In the genomic region with DNA sequence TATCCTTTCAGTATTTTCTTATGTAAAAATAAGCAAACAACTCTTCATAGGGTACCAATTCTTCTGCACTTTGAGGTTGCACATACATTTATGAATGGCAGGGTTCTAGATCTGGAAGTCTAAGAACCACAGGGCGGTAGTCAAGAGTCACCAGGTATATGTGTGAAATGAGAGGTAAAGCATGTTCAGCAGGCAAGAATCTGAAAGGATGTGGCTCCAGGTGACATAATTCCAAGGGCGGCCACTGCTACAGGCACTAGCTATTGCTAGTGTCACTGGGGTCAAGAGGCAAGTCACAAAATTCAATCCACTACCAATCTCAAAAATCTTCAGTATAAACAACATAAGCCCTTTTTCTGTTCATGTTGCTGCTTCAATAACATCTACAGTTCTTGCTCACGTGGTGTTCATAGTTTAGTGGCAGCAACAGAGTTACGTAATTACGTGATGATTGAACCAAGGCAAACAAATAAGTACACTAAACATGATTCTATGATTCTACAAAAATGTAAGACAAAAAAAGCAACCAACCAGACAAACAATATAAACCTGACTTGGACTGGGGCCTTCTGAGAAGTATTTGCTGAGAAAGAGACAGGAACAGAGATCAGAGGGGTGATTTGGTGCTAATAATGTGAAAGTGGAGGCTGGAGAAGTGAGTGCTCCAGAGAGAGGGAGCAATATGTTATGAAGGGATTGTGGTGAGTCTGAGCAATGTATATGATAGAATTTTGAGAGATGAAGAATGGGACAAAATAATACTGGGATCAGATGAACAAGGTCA, we compare ENCODE assay signal across 21 cellular contexts.
"Had no signal": no experiment of that assay in that cellular context is flagged by ENCODE, and none has a peak within 500 bp of the region (broad histone marks: within the 10 kb centered on the region; RNA-seq: fewer than 3 reads in every experiment).

No MANE protein-coding gene starts in this region.

- H3K27me3 ChIP-seq: esophagus squamous epithelium, gastroesophageal sphincter, neutrophil, right atrium auricular region, sigmoid colon, stomach, transverse colon had no signal

- H3K4me3 ChIP-seq: esophagus squamous epithelium, gastroesophageal sphincter, right atrium auricular region, sigmoid colon, skin epidermis, stomach, thoracic aorta, transverse colon had no signal

- ATAC-seq: gastroesophageal sphincter; left lobe of liver; naive thymus-derived CD4-positive, alpha-beta T cell had no signal

- H3K36me3 ChIP-seq: esophagus squamous epithelium, gastroesophageal sphincter, neutrophil, right atrium auricular region, sigmoid colon, stomach, thoracic aorta, transverse colon had no signal

- FAIRE-seq: endometrium had no signal

- DNase-seq: effector memory CD4-positive, alpha-beta T cell; esophagus squamous epithelium; foreskin fibroblast; glutamatergic neuron; islet precursor cell; mammary epithelial cell; naive thymus-derived CD4-positive, alpha-beta T cell; sigmoid colon; stimulated activated CD4-positive, alpha-beta T cell treated with anti-CD3 and anti-CD28 coated beads, Interleukin-2, amount 100 ng/mL, for 24 hours; stimulated activated CD4-positive, alpha-beta T cell treated with anti-CD3 and anti-CD28 coated beads, Interleukin-4, amount 100 ng/mL, for 4 hours; stimulated activated naive CD4-positive, alpha-beta T cell; stomach; substantia nigra; transverse colon had no signal
